8 cellular contexts compared by ENCODE assay signal in the genomic region with DNA sequence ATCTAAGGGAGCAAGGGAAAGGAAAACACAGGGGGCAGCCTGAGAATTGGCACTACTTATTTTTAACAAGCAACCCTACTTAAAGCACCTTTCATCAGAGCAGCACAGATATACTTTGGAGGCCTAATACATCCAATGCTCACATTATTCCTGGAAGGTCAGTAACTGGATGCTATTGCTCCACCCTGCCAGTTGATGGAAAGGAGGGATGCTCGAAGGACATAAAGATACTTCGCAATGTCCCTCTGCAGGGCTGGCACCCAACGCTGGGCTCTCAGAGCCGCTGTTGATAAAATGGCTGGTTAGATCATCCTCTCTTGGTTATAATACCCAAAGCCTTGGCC.
DNase-seq lines count a peak whose midpoint lies in the region; ATAC-seq and TF ChIP-seq lines count a peak whose summit lies in the region.
"Had no signal": no experiment of that assay in that cellular context is flagged by ENCODE, and none has a peak within 500 bp of the region (broad histone marks: within the 10 kb centered on the region; RNA-seq: fewer than 3 reads in every experiment).

No MANE protein-coding gene starts in this region.

- H3K27me3 ChIP-seq in HUES64 (ENCODE audit: insufficient read depth, low read length) (no peaks in the 10 kb centered on the region), ascending aorta (no peaks in the 10 kb centered on the region)

- no peaks in the 10 kb centered on the region for H3K36me3 Mint-ChIP-seq in stimulated activated effector memory CD8-positive, alpha-beta T cell treated with anti-CD3 and anti-CD28 coated beads, Interleukin-12 subunit alpha, Interleukin-12 subunit beta, amount 100 ng/mL, for 72 hours

- peak overlapping the region; percentile 2 for H3K27ac Mint-ChIP-seq in stimulated activated effector memory CD8-positive, alpha-beta T cell treated with anti-CD3 and anti-CD28 coated beads, Interleukin-12 subunit alpha, Interleukin-12 subunit beta, amount 100 ng/mL, for 72 hours

- WGBS in HUES64: 83% methylated on average over 4 of the region's 4 CpGs

- TF ChIP-seq CTCF in ascending aorta (IDR thresholded peaks at IDR 0.05): no peak

- intact Hi-C loops in ascending aorta (cut with DNase I) (loop anchor here (2.0 to 5.0 kb wide), 3 partner anchors 51 to 1335 kb away; partner anchors contain the start of gene HERPUD2), left colon (cut with DNase I, micrococcal nuclease) (no loop called here)

- H3K4me1 ChIP-seq in HUES64 (ENCODE audit: insufficient read depth, low read length) (peaks cover 28% of the 10 kb centered on the region; the same call in 1 of the 2 replicates), ascending aorta (peaks cover 3 to 19% of the 10 kb centered on the region in 2 donors)

- peaks cover 35% of the 10 kb centered on the region for H3K4me1 Mint-ChIP-seq in stimulated activated effector memory CD8-positive, alpha-beta T cell treated with anti-CD3 and anti-CD28 coated beads, Interleukin-12 subunit alpha, Interleukin-12 subunit beta, amount 100 ng/mL, for 72 hours

- H3K9me3 ChIP-seq in HUES64 (ENCODE audit: insufficient read depth, low read depth, low read length) (no peaks in the 10 kb centered on the region), ascending aorta (no peaks in the 10 kb centered on the region)

- DNase-seq in ascending aorta (ENCODE audit: low spot score in 2 of 2) (no peak), left colon (no peak), SHP77 treated with DMSO at 0.1 percent for 48 hours (lab: John Stamatoyannopoulos, UW) (no peak), islet precursor cell (no peak)
- DNase-seq in stimulated activated effector memory CD8-positive, alpha-beta T cell treated with anti-CD3 and anti-CD28 coated beads, Interleukin-12 subunit alpha, Interleukin-12 subunit beta, amount 100 ng/mL, for 72 hours (ENCODE audit: low spot score in 2 of 2): no peak
- DNase-seq: T-helper 9 cell had no signal

- H3K4me3 Mint-ChIP-seq in stimulated activated effector memory CD8-positive, alpha-beta T cell treated with anti-CD3 and anti-CD28 coated beads, Interleukin-12 subunit alpha, Interleukin-12 subunit beta, amount 100 ng/mL, for 72 hours: no peak overlapping the region

- peak overlapping the region; percentile 83 for H3K27ac ChIP-seq in HUES64 (ENCODE audit: low read depth, low read length)
- H3K27ac ChIP-seq in ascending aorta: peak overlapping the region; percentile 78 to 84

- H3K9ac ChIP-seq in HUES64 (ENCODE audit: low read depth, low read length): peak overlapping the region; percentile 4; the same call in 1 of the 2 replicates

- ATAC-seq in left colon (peak; percentile 19), GM19035 (IDR thresholded peaks at IDR 0.05; ENCODE audit: unreplicated experiment) (no peak)
- no peak for ATAC-seq in stimulated activated effector memory CD8-positive, alpha-beta T cell treated with anti-CD3 and anti-CD28 coated beads, Interleukin-12 subunit alpha, Interleukin-12 subunit beta, amount 100 ng/mL, for 72 hours

- H3K4me3 ChIP-seq in HUES64 (ENCODE audit: low read length): no peak overlapping the region
- H3K4me3 ChIP-seq in ascending aorta: no peak overlapping the region

- H3K36me3 ChIP-seq in HUES64 (ENCODE audit: insufficient read depth, low read length) (no peaks in the 10 kb centered on the region), ascending aorta (no peaks in the 10 kb centered on the region)

- H3K9me3 Mint-ChIP-seq in stimulated activated effector memory CD8-positive, alpha-beta T cell treated with anti-CD3 and anti-CD28 coated beads, Interleukin-12 subunit alpha, Interleukin-12 subunit beta, amount 100 ng/mL, for 72 hours: no peaks in the 10 kb centered on the region
